ENCODE assay signal across 15 cellular contexts in the genomic region with DNA sequence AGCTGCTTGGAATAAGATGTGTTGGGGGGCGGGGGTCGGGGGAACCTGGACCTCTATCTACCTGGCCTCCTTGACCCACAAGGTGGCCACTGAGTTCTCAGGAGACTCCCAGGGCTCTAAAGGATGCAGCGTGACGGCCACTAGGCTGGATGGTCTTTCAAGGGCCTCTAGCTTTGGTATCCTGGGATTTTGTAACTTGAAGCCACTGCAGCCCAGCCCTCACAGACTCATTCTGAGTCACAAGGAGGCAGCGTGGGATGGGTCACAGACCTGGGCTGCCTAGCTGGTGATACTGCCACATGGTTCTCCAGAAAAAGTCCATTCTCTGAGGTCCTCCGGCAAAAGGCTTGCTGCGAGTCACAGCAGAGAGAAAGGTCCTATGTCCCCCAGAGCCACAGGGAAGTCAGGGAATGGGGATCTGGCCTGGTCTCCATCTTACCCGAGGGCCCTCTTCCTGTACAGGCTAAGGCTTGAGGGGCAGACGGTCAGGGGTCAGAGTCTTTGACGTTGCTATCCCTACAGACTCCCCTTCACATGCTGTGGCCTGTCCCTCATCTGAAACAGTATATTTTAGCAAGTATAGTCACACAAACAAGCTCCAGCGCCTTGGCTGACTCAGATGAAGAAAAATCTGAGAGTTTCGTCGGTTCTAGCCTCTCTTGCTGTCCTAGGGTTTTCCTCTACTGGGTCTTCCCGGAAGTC. TPM values are rescaled to one million over a fixed set of nuclear protein-coding genes. Genes with fewer than 3 reads are reported as not detected.
DNase-seq lines count a peak whose midpoint lies in the region; ATAC-seq and TF ChIP-seq lines count a peak whose summit lies in the region.
"Had no signal": no experiment of that assay in that cellular context is flagged by ENCODE, and none has a peak within 500 bp of the region (broad histone marks: within the 10 kb centered on the region; RNA-seq: fewer than 3 reads in every experiment).

No MANE protein-coding gene starts in this region.

- no peaks in the 10 kb centered on the region for H3K27me3 ChIP-seq in CD8-positive, alpha-beta T cell (ENCODE audit: insufficient read depth, low read length)
- no peaks in the 10 kb centered on the region for H3K27me3 ChIP-seq in PC-9 (ENCODE audit: insufficient read depth, low read depth)
- H3K27me3 ChIP-seq in neuronal stem cell (ENCODE audit: control insufficient read depth in 3 of 3, insufficient read depth in 3 of 3, low read depth in 1 of 3, low read length in 3 of 3) = no peaks in the 10 kb centered on the region
- no peaks in the 10 kb centered on the region for H3K27me3 ChIP-seq in vagina

- H3K4ac ChIP-seq in neuronal stem cell (ENCODE audit: low read length) = peak overlapping the region; percentile 45

- H3K4me1 Mint-ChIP-seq in CD8-positive, alpha-beta T cell (ENCODE audit: low read depth) = no peaks in the 10 kb centered on the region
- H3K4me1 Mint-ChIP-seq: endodermal cell; nephron; stimulated activated naive B cell treated with anti-CD40 and anti-IgM and Interleukin-4, amounts not matched to agents 10 μg/mL and 1 μg/mL and 100 μg/mL, for 72 hours had no signal

- no peaks in the 10 kb centered on the region for H3K9me3 Mint-ChIP-seq in CD8-positive, alpha-beta T cell
- H3K9me3 Mint-ChIP-seq: endodermal cell; nephron; stimulated activated naive B cell treated with anti-CD40 and anti-IgM and Interleukin-4, amounts not matched to agents 10 μg/mL and 1 μg/mL and 100 μg/mL, for 72 hours; T-helper 1 cell treated with Interleukin-12 subunit alpha and Interleukin-12 subunit beta and Interleukin-4 antibody, amounts not matched to agents 30 μg/mL and 1 μg/mL, for 36 hours had no signal

- H4K8ac ChIP-seq in neuronal stem cell (ENCODE audit: low read depth, low read length) = no peak overlapping the region

- intact Hi-C loops in CD8-positive, alpha-beta T cell (cut with DNase I, micrococcal nuclease) = no loop called here
- intact Hi-C loops in PC-9 (cut with micrococcal nuclease; ENCODE audit: unreplicated experiment) = no loop called here
- intact Hi-C loops in left colon (cut with DNase I, micrococcal nuclease) = no loop called here
- intact Hi-C loops in vagina (cut with DNase I) = no loop called here

- H2AK5ac ChIP-seq in neuronal stem cell (ENCODE audit: low read depth, low read length) = peak overlapping the region; percentile 38

- no peak for TF ChIP-seq CTCF in CD8-positive, alpha-beta T cell (IDR thresholded peaks at IDR 0.05)
- no peak for TF ChIP-seq CTCF in PC-9 (conservative IDR thresholded peaks at IDR 0.05)
- no peak for TF ChIP-seq CTCF in vagina (IDR thresholded peaks at IDR 0.05)

- peak overlapping the region; percentile 64 for H4K91ac ChIP-seq in neuronal stem cell (ENCODE audit: low read depth, low read length, poor library complexity)

- DNase-seq in CD8-positive, alpha-beta T cell = no peak
- DNase-seq in PC-9 = peak; percentile 46 to 47
- peak; percentile 64 for DNase-seq in epithelial cell of prostate (ENCODE audit: low read depth, low spot score)
- DNase-seq in neuronal stem cell (ENCODE audit: low spot score) = no peak
- no peak for DNase-seq in left colon
- DNase-seq in vagina (ENCODE audit: extremely low spot score in 2 of 2) = no peak
- DNase-seq: activated CD8-positive, alpha-beta T cell treated with anti-CD3 and anti-CD28 coated beads, Interleukin-2, amount 10 ng/mL, durations not matched to agents 7 days and 5 days; endodermal cell; NCI-H1436; stimulated activated naive B cell treated with anti-CD40 and anti-IgM and Interleukin-4, amounts not matched to agents 10 μg/mL and 1 μg/mL and 100 μg/mL, for 72 hours had no signal

- H3K4me2 ChIP-seq in PC-9 (no peak overlapping the region), neuronal stem cell (ENCODE audit: insufficient read depth, low read length, poor library complexity, severe bottlenecking) (no peak overlapping the region)

- TF ChIP-seq POLR2A in vagina (IDR thresholded peaks at IDR 0.05) = no peak

- no peak overlapping the region for H3K23ac ChIP-seq in neuronal stem cell (ENCODE audit: low read depth, low read length, poor library complexity)

- H3K27ac Mint-ChIP-seq in CD8-positive, alpha-beta T cell = peak overlapping the region; percentile 49
- H3K27ac Mint-ChIP-seq: activated CD8-positive, alpha-beta T cell treated with anti-CD3 and anti-CD28 coated beads, Interleukin-2, amount 10 ng/mL, durations not matched to agents 7 days and 5 days; activated naive CD4-positive, alpha-beta T cell treated with anti-CD3 and anti-CD28 coated beads, Interleukin-2, amount 50 U/mL, for 72 hours; endodermal cell; nephron; stimulated activated naive B cell treated with anti-CD40 and anti-IgM and Interleukin-4, amounts not matched to agents 10 μg/mL and 1 μg/mL and 100 μg/mL, for 72 hours; T-helper 1 cell treated with Interleukin-12 subunit alpha and Interleukin-12 subunit beta and Interleukin-4 antibody, amounts not matched to agents 30 μg/mL and 1 μg/mL, for 36 hours had no signal

- H3K4me3 Mint-ChIP-seq in CD8-positive, alpha-beta T cell = no peak overlapping the region
- H3K4me3 Mint-ChIP-seq: activated CD8-positive, alpha-beta T cell treated with anti-CD3 and anti-CD28 coated beads, Interleukin-2, amount 10 ng/mL, durations not matched to agents 7 days and 5 days; endodermal cell; nephron; stimulated activated naive B cell treated with anti-CD40 and anti-IgM and Interleukin-4, amounts not matched to agents 10 μg/mL and 1 μg/mL and 100 μg/mL, for 72 hours; T-helper 1 cell treated with Interleukin-12 subunit alpha and Interleukin-12 subunit beta and Interleukin-4 antibody, amounts not matched to agents 30 μg/mL and 1 μg/mL, for 36 hours had no signal

- H3K4me3 ChIP-seq in CD8-positive, alpha-beta T cell (ENCODE audit: low read depth, low read length) = no peak overlapping the region
- no peak overlapping the region for H3K4me3 ChIP-seq in PC-9
- no peak overlapping the region for H3K4me3 ChIP-seq in neuronal stem cell (ENCODE audit: low read length in 2 of 2)
- H3K4me3 ChIP-seq in vagina = no peak overlapping the region

- H4K20me1 ChIP-seq in PC-9 (ENCODE audit: insufficient read depth) = no peaks in the 10 kb centered on the region

- no TSS peak for BruUV-seq in PC-9 (replicated peaks; lab: Mats Ljungman, UMichigan)

- H2AFZ ChIP-seq in PC-9 (no peak overlapping the region), neuronal stem cell (ENCODE audit: low read length) (no peak overlapping the region)

- no peak for ATAC-seq in CD8-positive, alpha-beta T cell
- no peak for ATAC-seq in HG02973 (IDR thresholded peaks at IDR 0.05; ENCODE audit: unreplicated experiment)
- no peak for ATAC-seq in GM18858 (IDR thresholded peaks at IDR 0.05; ENCODE audit: unreplicated experiment)
- ATAC-seq in left colon = no peak
- ATAC-seq: activated CD8-positive, alpha-beta T cell treated with anti-CD3 and anti-CD28 coated beads, Interleukin-2, amount 10 ng/mL, durations not matched to agents 7 days and 5 days; activated naive CD4-positive, alpha-beta T cell treated with anti-CD3 and anti-CD28 coated beads, Interleukin-2, amount 50 U/mL, for 72 hours; stimulated activated naive B cell treated with anti-CD40 and anti-IgM and Interleukin-4, amounts not matched to agents 10 μg/mL and 1 μg/mL and 100 μg/mL, for 72 hours had no signal

- H3K9me3 ChIP-seq in CD8-positive, alpha-beta T cell (ENCODE audit: low read length) = no peaks in the 10 kb centered on the region
- no peaks in the 10 kb centered on the region for H3K9me3 ChIP-seq in PC-9 (ENCODE audit: insufficient read depth, low read depth)
- no peaks in the 10 kb centered on the region for H3K9me3 ChIP-seq in neuronal stem cell (replicated peaks in 1 of 2; ENCODE audit: control insufficient read depth in 2 of 2, insufficient read depth in 1 of 2, low read depth in 1 of 2, low read length in 2 of 2)
- no peaks in the 10 kb centered on the region for H3K9me3 ChIP-seq in vagina

- CTCF ChIA-PET in CD8-positive, alpha-beta T cell (lab: Charles Lee) = no interaction called here
- CTCF ChIA-PET in PC-9 (lab: Charles Lee) = interaction anchor here (0.9 kb wide), 1 partner anchor 40 kb away, joined by 3 read pairs; no protein-coding TSS in a partner anchor

- no CpG with 5 or more reads among the region's 14 CpGs for WGBS in neuronal stem cell (ENCODE audit: extremely low coverage in 2 of 2, insufficient read length in 2 of 2, insufficient replicate concordance in 1 of 2), 2 donors

- H3K9ac ChIP-seq in neuronal stem cell (ENCODE audit: low read depth, low read length, poor library complexity) = no peak overlapping the region

- H2BK5ac ChIP-seq in neuronal stem cell (ENCODE audit: low read length) = no peak overlapping the region

- no peak overlapping the region for H3K27ac ChIP-seq in CD8-positive, alpha-beta T cell (ENCODE audit: low read depth, low read length)
- H3K27ac ChIP-seq in PC-9 (no peak overlapping the region), epithelial cell of prostate (peak overlapping the region; percentile 78), neuronal stem cell (replicated peaks; ENCODE audit: low read length) (no peak overlapping the region), vagina (no peak overlapping the region)

- H3K79me2 ChIP-seq in PC-9 (ENCODE audit: low read depth) = no peaks in the 10 kb centered on the region

- no peaks in the 10 kb centered on the region for H3K4me1 ChIP-seq in CD8-positive, alpha-beta T cell (ENCODE audit: insufficient read depth, low read length)
- no peaks in the 10 kb centered on the region for H3K4me1 ChIP-seq in PC-9 (replicated peaks; ENCODE audit: insufficient read depth)
- peaks cover 0 to 4% of the 10 kb centered on the region in 2 donors for H3K4me1 ChIP-seq in neuronal stem cell (ENCODE audit: control insufficient read depth in 2 of 2, insufficient read depth in 1 of 2, low read depth in 1 of 2, low read length in 2 of 2)
- no peaks in the 10 kb centered on the region for H3K4me1 ChIP-seq in vagina

- H3K36me3 ChIP-seq in CD8-positive, alpha-beta T cell (ENCODE audit: insufficient read depth, low read length) = no peaks in the 10 kb centered on the region
- no peaks in the 10 kb centered on the region for H3K36me3 ChIP-seq in PC-9 (ENCODE audit: low read depth)
- H3K36me3 ChIP-seq in neuronal stem cell (replicated peaks in 1 of 2; ENCODE audit: control insufficient read depth in 2 of 2, insufficient read depth in 2 of 2, low read length in 2 of 2) = no peaks in the 10 kb centered on the region
- no peaks in the 10 kb centered on the region for H3K36me3 ChIP-seq in vagina

- no peak overlapping the region for H2BK15ac ChIP-seq in neuronal stem cell (ENCODE audit: low read length)

- no peaks in the 10 kb centered on the region for H3K27me3 Mint-ChIP-seq in CD8-positive, alpha-beta T cell (ENCODE audit: low read depth)
- H3K27me3 Mint-ChIP-seq: stimulated activated naive B cell treated with anti-CD40 and anti-IgM and Interleukin-4, amounts not matched to agents 10 μg/mL and 1 μg/mL and 100 μg/mL, for 72 hours had no signal

- no peaks in the 10 kb centered on the region for H3K79me1 ChIP-seq in neuronal stem cell (ENCODE audit: low read depth, low read length)

- peak overlapping the region; percentile 61 for H3K18ac ChIP-seq in neuronal stem cell (ENCODE audit: low read length)

- no peak overlapping the region for H3K14ac ChIP-seq in neuronal stem cell (ENCODE audit: low read length)

- POLR2A ChIA-PET in CD8-positive, alpha-beta T cell (lab: Charles Lee) = no interaction called here
- POLR2A ChIA-PET in PC-9 (lab: Charles Lee; ENCODE audit: unreplicated experiment) = no interaction called here

- peaks cover 21% of the 10 kb centered on the region for H3K36me3 Mint-ChIP-seq in CD8-positive, alpha-beta T cell

- H3K9me2 ChIP-seq in PC-9 (ENCODE audit: insufficient read depth) = no peaks in the 10 kb centered on the region

- H2BK12ac ChIP-seq in neuronal stem cell (ENCODE audit: low read length) = peak overlapping the region; percentile 69

- no peaks in the 10 kb centered on the region for H3F3A ChIP-seq in PC-9 (ENCODE audit: insufficient read depth, low read depth)

- no peak overlapping the region for H2BK120ac ChIP-seq in neuronal stem cell (ENCODE audit: low read depth, low read length)

RNA-seq across cellular contexts. Expression of gene KCNC1, which starts 52.4 kb away (rescaled TPM):
- total RNA-seq in CD8-positive, alpha-beta T cell = not detected
- total RNA-seq in PC-9 (2021) (not detected in 2 replicates), left colon (under 1 TPM; 0.37 to 0.50 TPM), vagina (0.49 TPM)
- 2.0 TPM for polyA plus RNA-seq in neuronal stem cell (2013, experiment 1 of 2)
- 1.9 TPM for polyA plus RNA-seq in neuronal stem cell (2013, experiment 2 of 2)
- total RNA-seq: activated CD8-positive, alpha-beta T cell treated with anti-CD3 and anti-CD28 coated beads, Interleukin-2, amount 10 ng/mL, durations not matched to agents 7 days and 5 days; activated naive CD4-positive, alpha-beta T cell treated with anti-CD3 and anti-CD28 coated beads, Interleukin-2, amount 50 U/mL, for 72 hours; endodermal cell had no signal

Comparison
In these comparisons a context has a peak if more than half of its experiments do, and no peak if none do; other contexts are left out.
1. DNase-seq: peak in PC-9 (2 of 2) and epithelial cell of prostate (single experiment); none in CD8-positive, alpha-beta T cell (0 of 7), neuronal stem cell (single experiment), left colon (0 of 2) and vagina (0 of 2).